26 cellular contexts compared by ENCODE assay signal in genomic region chr9:27503623-27504022, GRCh38. TPM values are rescaled to one million over a fixed set of nuclear protein-coding genes. Genes with fewer than 3 reads are reported as not detected.
"Had no signal": no experiment of that assay in that cellular context is flagged by ENCODE, and none has a peak within 500 bp of the region (broad histone marks: within the 10 kb centered on the region; RNA-seq: fewer than 3 reads in every experiment).

No MANE protein-coding gene starts in this region.

- H3K4me3 ChIP-seq: coronary artery, gastroesophageal sphincter, left ventricle myocardium inferior, lower lobe of right lung, ovary, right atrium auricular region, sigmoid colon, skin epidermis, suprapubic skin, thyroid gland, upper lobe of left lung, vagina had no signal

- H3K27ac ChIP-seq: coronary artery, gastroesophageal sphincter, left ventricle myocardium inferior, lower lobe of right lung, ovary, right atrium auricular region, sigmoid colon, skin epidermis, suprapubic skin, thyroid gland, upper lobe of left lung, vagina had no signal

- H3K9me3 ChIP-seq: gastroesophageal sphincter, lower lobe of right lung, ovary, right atrium auricular region, sigmoid colon, suprapubic skin, thyroid gland, upper lobe of left lung, vagina had no signal

- H3K36me3 ChIP-seq: gastroesophageal sphincter, left ventricle myocardium inferior, lower lobe of right lung, ovary, right atrium auricular region, sigmoid colon, suprapubic skin, thyroid gland, upper lobe of left lung, vagina had no signal

- ATAC-seq: esophagus mucosa; gastroesophageal sphincter; lower lobe of right lung; stimulated activated naive CD8-positive, alpha-beta T cell treated with anti-CD3 and anti-CD28 coated beads, Interleukin-15, Interleukin-2, amounts not matched to agents 100 U/mL and 50 U/mL, for 24 hours had no signal

- H3K27ac Mint-ChIP-seq: immature natural killer cell had no signal

- H3K27me3 ChIP-seq: gastroesophageal sphincter, ovary, right atrium auricular region, sigmoid colon, suprapubic skin, thyroid gland, upper lobe of left lung, vagina had no signal

- FAIRE-seq: endometrium, keratinocyte had no signal

- H3K4me1 ChIP-seq: gastroesophageal sphincter, lower lobe of right lung, right atrium auricular region, sigmoid colon had no signal

- DNase-seq: effector memory CD4-positive, alpha-beta T cell; immature natural killer cell; left ventricle myocardium inferior; lower lobe of right lung; mesenchymal stem cell; midbrain; nucleus accumbens; ovary; sigmoid colon; stimulated activated CD4-positive, alpha-beta T cell treated with anti-CD3 and anti-CD28 coated beads, Interleukin-12 subunit alpha, Interleukin-12 subunit beta, amount 100 ng/mL, for 4 hours; stimulated activated naive CD8-positive, alpha-beta T cell treated with anti-CD3 and anti-CD28 coated beads, Interleukin-15, Interleukin-2, amounts not matched to agents 100 U/mL and 50 U/mL, for 24 hours; thyroid gland; upper lobe of left lung had no signal

- H3K4me3 Mint-ChIP-seq: immature natural killer cell had no signal

RNA-seq across cellular contexts. Expression of gene IFNK, which starts 20.5 kb away (rescaled TPM):
- total RNA-seq: chondrocyte, esophagus mucosa, fibroblast of villous mesenchyme, gastroesophageal sphincter, left ventricle myocardium inferior, lower lobe of right lung, ovary, posterior vena cava, right atrium auricular region, sigmoid colon, suprapubic skin, thyroid gland, upper lobe of left lung, vagina had no signal
- polyA plus RNA-seq: immature natural killer cell, neural cell, ovary, sigmoid colon had no signal
